7 cellular contexts compared by ENCODE assay signal in the genomic region with DNA sequence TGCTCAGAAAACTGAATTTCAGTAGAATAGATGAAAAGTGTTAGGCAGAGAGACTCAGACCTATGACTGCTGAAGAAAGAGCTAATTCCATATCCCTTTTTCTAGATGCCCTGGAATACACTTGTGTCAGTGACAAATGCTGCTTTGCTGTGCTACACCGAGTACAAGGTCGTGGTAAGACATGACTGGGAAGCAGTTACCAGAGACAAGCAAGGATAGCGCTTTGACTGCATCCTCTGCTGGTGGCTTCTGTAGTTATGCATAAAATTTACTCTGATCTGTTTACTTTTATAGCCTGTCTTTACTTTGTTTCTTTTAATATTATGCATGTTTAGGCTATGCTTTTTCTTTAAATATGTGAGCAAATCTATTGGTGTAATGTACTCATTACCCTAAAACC. TPM values are rescaled to one million over a fixed set of nuclear protein-coding genes. Genes with fewer than 3 reads are reported as not detected.
"Had no signal": no experiment of that assay in that cellular context is flagged by ENCODE, and none has a peak within 500 bp of the region (broad histone marks: within the 10 kb centered on the region; RNA-seq: fewer than 3 reads in every experiment).

No MANE protein-coding gene starts in this region.

RNA-seq across cellular contexts. Expression of a gene that starts 58.5 kb away (rescaled TPM):
- total RNA-seq: GM23248, GM23338, H1, H4, H7, H9, HFFc6 had no signal
- polyA plus RNA-seq: GM23248, GM23338, H1 had no signal
